25 cellular contexts compared by ENCODE assay signal in the genomic region with DNA sequence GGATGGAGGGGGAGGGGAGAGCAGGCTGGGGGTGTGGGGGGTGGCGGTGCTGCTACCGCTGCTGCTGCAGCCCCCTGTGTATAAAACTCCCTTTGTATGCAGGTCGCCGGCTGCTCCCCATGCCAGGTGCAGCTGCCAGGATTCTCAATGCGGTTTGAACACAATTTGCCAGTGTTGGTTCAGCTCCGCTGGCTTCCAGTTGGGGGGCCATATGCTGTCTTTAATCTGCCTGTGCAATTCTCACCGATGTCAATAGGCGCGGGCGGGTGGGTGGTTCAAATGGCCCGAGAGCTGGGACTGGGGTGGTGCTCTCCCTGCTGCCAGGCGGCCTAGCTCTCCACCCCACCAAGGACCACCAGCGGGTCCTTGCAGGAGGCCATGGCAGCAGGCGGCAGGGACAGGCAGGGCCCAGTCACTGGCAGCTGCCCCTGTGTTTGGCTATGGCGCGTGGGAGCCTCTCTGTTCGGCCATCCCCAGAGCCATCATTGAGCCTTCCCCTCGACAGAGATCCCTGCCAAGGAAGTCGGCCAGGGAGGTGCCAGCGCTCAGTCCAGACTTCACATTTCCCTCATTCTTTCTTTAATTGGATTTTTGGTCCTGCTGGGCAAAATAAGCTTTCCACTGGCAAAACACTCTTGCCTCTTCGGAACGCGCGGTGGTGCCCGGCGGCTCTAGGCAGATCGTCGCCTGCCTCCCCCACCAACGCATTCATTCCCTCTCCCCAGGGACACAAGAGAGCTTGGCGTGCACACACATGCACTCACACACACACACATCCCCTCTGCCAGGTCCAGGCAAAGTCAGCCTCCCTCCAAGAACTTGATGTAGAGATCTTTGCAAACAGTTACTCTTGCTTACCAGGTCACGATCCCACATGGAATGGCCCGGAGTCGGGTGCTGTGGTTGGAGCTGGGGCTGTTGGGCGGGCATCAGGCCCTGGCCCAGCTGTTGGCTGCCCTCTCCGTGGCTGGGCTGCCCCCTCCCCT.
DNase-seq lines count a peak whose midpoint lies in the region; ATAC-seq and TF ChIP-seq lines count a peak whose summit lies in the region.
"Had no signal": no experiment of that assay in that cellular context is flagged by ENCODE, and none has a peak within 500 bp of the region (broad histone marks: within the 10 kb centered on the region; RNA-seq: fewer than 3 reads in every experiment).

No MANE protein-coding gene starts in this region.

- H3K18ac ChIP-seq in H9 (ENCODE audit: insufficient read length, low read depth, low read length): no peak overlapping the region

- H3K4me3 ChIP-seq in BLaER1 treated with 17β-estradiol and CSF1 and Interleukin-3, amounts not matched to agents 10 nM and 100 nM: no peak overlapping the region
- H3K4me3 ChIP-seq: prostate gland, sigmoid colon, SK-N-MC, transverse colon had no signal

- no peaks in the 10 kb centered on the region for H3K36me3 ChIP-seq in BLaER1 treated with 17β-estradiol and CSF1 and Interleukin-3, amounts not matched to agents 10 nM and 100 nM
- H3K36me3 ChIP-seq: prostate gland, sigmoid colon, transverse colon had no signal

- H4K5ac ChIP-seq in H9 (ENCODE audit: insufficient read length, low read depth, low read length): no peak overlapping the region

- no peak overlapping the region for H3T11ph ChIP-seq in H9 (ENCODE audit: low read length)

- H2BK20ac ChIP-seq in H9 (ENCODE audit: low read depth, low read length, poor library complexity, severe bottlenecking): no peak overlapping the region

- no peaks in the 10 kb centered on the region; a peak in 1 of 22 replicates for H3K9me3 ChIP-seq in BLaER1 treated with 17β-estradiol and CSF1 and Interleukin-3, amounts not matched to agents 10 nM and 100 nM (replicated peaks in 1 of 11)
- no peaks in the 10 kb centered on the region for H3K9me3 ChIP-seq in H9 (ENCODE audit: control insufficient read depth, low read depth, low read length)
- H3K9me3 ChIP-seq: prostate gland, sigmoid colon, transverse colon had no signal

- DNase-seq in NCI-H146 treated with DMSO at 0.1 percent for 48 hours (lab: John Stamatoyannopoulos, UW; ENCODE audit: unreplicated experiment) (peak; percentile 8), NCI-H446 treated with DMSO at 0.1 percent for 48 hours (lab: John Stamatoyannopoulos, UW) (peak; percentile 79), fibroblast of gingiva (ENCODE audit: low read depth) (peak; percentile 12), H9 (no peak), NCI-H187 (lab: John Stamatoyannopoulos, UW) (no peak)
- no peak for DNase-seq in activated CD4-positive, alpha-beta T cell treated with anti-CD3 and anti-CD28 coated beads, Interleukin-2, amount 50 U/mL, for 48 hours
- DNase-seq: activated CD4-positive, alpha-beta T cell treated with anti-CD3 and anti-CD28 coated beads, Interleukin-2, amount 50 U/mL, for 1 hour; activated CD8-positive, alpha-beta memory T cell treated with anti-CD3 and anti-CD28 coated beads, Interleukin-2, amount 50 U/mL, for 48 hours; CD4-positive, CD25-positive, alpha-beta regulatory T cell; HFFc6; mammary epithelial cell; NCI-H187 treated with DMSO at 0.1 percent for 48 hours; NCI-H510A treated with DMSO at 0.1 percent for 48 hours; sigmoid colon; stimulated activated CD4-positive, alpha-beta T cell treated with anti-CD3 and anti-CD28 coated beads, Interleukin-15, amount 100 ng/mL, for 24 hours; stimulated activated naive CD8-positive, alpha-beta T cell treated with anti-CD3 and anti-CD28 coated beads, Interleukin-15, amount 100 ng/mL, for 72 hours; transverse colon had no signal

- no peak overlapping the region for H2BK15ac ChIP-seq in H9 (ENCODE audit: low read depth, low read length)

- no peaks in the 10 kb centered on the region for H3K79me2 ChIP-seq in H9 (ENCODE audit: insufficient read depth, low read length)

- TF ChIP-seq CTCF in H9 (conservative IDR thresholded peaks at IDR 0.05): no peak

- H2BK12ac ChIP-seq in H9 (ENCODE audit: insufficient read length, low read depth, low read length): no peak overlapping the region

- no peak overlapping the region for H3K23ac ChIP-seq in H9 (ENCODE audit: insufficient read length, low read depth, low read length)

- no peak overlapping the region for H2BK5ac ChIP-seq in H9 (ENCODE audit: insufficient read length, low read length)

- H3K79me1 ChIP-seq in H9 (ENCODE audit: insufficient read depth, low read depth, low read length, poor library complexity, severe bottlenecking): no peaks in the 10 kb centered on the region

- H2AFZ ChIP-seq in H9 (ENCODE audit: low read length): no peak overlapping the region

- peaks cover 0 to 3% (median 0%) of the 10 kb centered on the region in 3 experiments; a peak in 5 of 7 replicates for H3K36me3 Mint-ChIP-seq in H9 (ENCODE audit: insufficient read depth in 1 of 3, low read depth in 3 of 3)
- H3K36me3 Mint-ChIP-seq: activated naive CD4-positive, alpha-beta T cell treated with anti-CD3 and anti-CD28 coated beads, Interleukin-2, amount 50 U/mL, for 72 hours; CD4-positive, CD25-positive, alpha-beta regulatory T cell had no signal

- peaks cover 22 to 25% of the 10 kb centered on the region in 2 experiments for H3K4me1 Mint-ChIP-seq in H9
- H3K4me1 Mint-ChIP-seq: activated T-helper 17 cell treated with anti-CD3 and anti-CD28 coated beads, Interleukin-2, amount 50 U/mL, for 72 hours; CD4-positive, CD25-positive, alpha-beta regulatory T cell; central memory CD8-positive, alpha-beta T cell; stimulated activated naive CD8-positive, alpha-beta T cell treated with anti-CD3 and anti-CD28 coated beads, Interleukin-15, amount 100 ng/mL, for 72 hours had no signal

- peaks cover 55 to 71% of the 10 kb centered on the region in 2 experiments for H3K9me3 Mint-ChIP-seq in H9
- H3K9me3 Mint-ChIP-seq: activated naive CD4-positive, alpha-beta T cell treated with anti-CD3 and anti-CD28 coated beads, Interleukin-2, amount 50 U/mL, for 72 hours; activated T-helper 17 cell treated with anti-CD3 and anti-CD28 coated beads, Interleukin-2, amount 50 U/mL, for 72 hours; CD4-positive, CD25-positive, alpha-beta regulatory T cell; central memory CD8-positive, alpha-beta T cell; HFFc6; stimulated activated naive CD8-positive, alpha-beta T cell treated with anti-CD3 and anti-CD28 coated beads, Interleukin-15, amount 100 ng/mL, for 72 hours had no signal

- no peak for ATAC-seq in HG03520 (IDR thresholded peaks at IDR 0.05; ENCODE audit: unreplicated experiment)
- ATAC-seq: activated naive CD4-positive, alpha-beta T cell treated with anti-CD3 and anti-CD28 coated beads, Interleukin-2, amount 50 U/mL, for 72 hours; activated T-helper 17 cell treated with anti-CD3 and anti-CD28 coated beads, Interleukin-2, amount 50 U/mL, for 72 hours; stimulated activated naive CD8-positive, alpha-beta T cell treated with anti-CD3 and anti-CD28 coated beads, Interleukin-15, amount 100 ng/mL, for 72 hours had no signal

- no peak overlapping the region; the same call in 1 of the 2 replicates for H3K14ac ChIP-seq in H9 (ENCODE audit: insufficient read depth, low read length)

- H3K4me1 ChIP-seq in BLaER1 treated with 17β-estradiol and CSF1 and Interleukin-3, amounts not matched to agents 10 nM and 100 nM: peaks cover 0 to 59% (median 38%) of the 10 kb centered on the region in 10 experiments; a peak in 16 of 20 replicates
- H3K4me1 ChIP-seq in H9 (ENCODE audit: insufficient read depth, low read length): peaks cover 2% of the 10 kb centered on the region; the same call in 1 of the 2 replicates
- H3K4me1 ChIP-seq: prostate gland, sigmoid colon, transverse colon had no signal

- no peaks in the 10 kb centered on the region for H3K23me2 ChIP-seq in H9 (ENCODE audit: insufficient read length, low read depth, low read length, poor library complexity, severe bottlenecking)

- H2AK5ac ChIP-seq in H9 (ENCODE audit: insufficient read length, low read length): no peak overlapping the region

- no peak overlapping the region for H3K9ac ChIP-seq in BLaER1 treated with 17β-estradiol and CSF1 and Interleukin-3, amounts not matched to agents 10 nM and 100 nM
- no peak overlapping the region for H3K9ac ChIP-seq in H9 (ENCODE audit: extremely low read depth, insufficient read length, low read length)

- no peak overlapping the region for H4K91ac ChIP-seq in H9 (ENCODE audit: insufficient read length, low read depth, low read length)

- H3K27ac Mint-ChIP-seq in H9: no peak overlapping the region
- H3K27ac Mint-ChIP-seq: activated naive CD4-positive, alpha-beta T cell treated with anti-CD3 and anti-CD28 coated beads, Interleukin-2, amount 50 U/mL, for 72 hours; activated T-helper 17 cell treated with anti-CD3 and anti-CD28 coated beads, Interleukin-2, amount 50 U/mL, for 72 hours; HFFc6; stimulated activated naive CD8-positive, alpha-beta T cell treated with anti-CD3 and anti-CD28 coated beads, Interleukin-15, amount 100 ng/mL, for 72 hours had no signal

- no peak overlapping the region for H4K8ac ChIP-seq in H9 (replicated peaks; ENCODE audit: insufficient read length, low read depth, low read length)

- peak overlapping the region in 8 of 11 experiments; percentile 30 to 65 (median 54); a peak in 15 of 22 replicates for H3K4me2 ChIP-seq in BLaER1 treated with 17β-estradiol and CSF1 and Interleukin-3, amounts not matched to agents 10 nM and 100 nM
- H3K4me2 ChIP-seq in H9 (ENCODE audit: insufficient read depth, insufficient read length, low read length): no peak overlapping the region

- 0 out of 22 replicates have a peak overlapping the region, but pooled peaks of 1 of the 11 experiments have one; percentile 18 for H3K27ac ChIP-seq in BLaER1 treated with 17β-estradiol and CSF1 and Interleukin-3, amounts not matched to agents 10 nM and 100 nM
- no peak overlapping the region for H3K27ac ChIP-seq in H9 (ENCODE audit: insufficient read length, low read depth, low read length)
- H3K27ac ChIP-seq: prostate gland, RWPE1, sigmoid colon, SK-N-MC, transverse colon had no signal

- no peak overlapping the region for H3K4ac ChIP-seq in H9 (ENCODE audit: low read depth, low read length)

- H3K4me3 Mint-ChIP-seq in H9: no peak overlapping the region
- H3K4me3 Mint-ChIP-seq: activated T-helper 17 cell treated with anti-CD3 and anti-CD28 coated beads, Interleukin-2, amount 50 U/mL, for 72 hours; CD4-positive, CD25-positive, alpha-beta regulatory T cell; central memory CD8-positive, alpha-beta T cell; HFFc6; stimulated activated naive CD8-positive, alpha-beta T cell treated with anti-CD3 and anti-CD28 coated beads, Interleukin-15, amount 100 ng/mL, for 72 hours had no signal

- no peak overlapping the region for H3K56ac ChIP-seq in H9 (ENCODE audit: insufficient read length, low read depth, low read length)

- no peaks in the 10 kb centered on the region for H3K27me3 Mint-ChIP-seq in H9 (ENCODE audit: low read depth)
- H3K27me3 Mint-ChIP-seq: activated T-helper 17 cell treated with anti-CD3 and anti-CD28 coated beads, Interleukin-2, amount 50 U/mL, for 72 hours; CD4-positive, CD25-positive, alpha-beta regulatory T cell; central memory CD8-positive, alpha-beta T cell; stimulated activated naive CD8-positive, alpha-beta T cell treated with anti-CD3 and anti-CD28 coated beads, Interleukin-15, amount 100 ng/mL, for 72 hours had no signal

- H2BK120ac ChIP-seq in H9 (ENCODE audit: low read depth, low read length, poor library complexity, severe bottlenecking): no peak overlapping the region

- WGBS in H9 (ENCODE audit: extremely low coverage, insufficient read length, low lambda C conversion rate): no CpG with 5 or more reads among the region's 35 CpGs

- H4K20me1 ChIP-seq in BLaER1 treated with 17β-estradiol and CSF1 and Interleukin-3, amounts not matched to agents 10 nM and 100 nM: no peaks in the 10 kb centered on the region
- no peaks in the 10 kb centered on the region for H4K20me1 ChIP-seq in H9 (ENCODE audit: control insufficient read depth, insufficient read depth, insufficient read length)

- peaks cover 0 to 20% (median 0%) of the 10 kb centered on the region in 11 experiments; a peak in 6 of 22 replicates for H3K27me3 ChIP-seq in BLaER1 treated with 17β-estradiol and CSF1 and Interleukin-3, amounts not matched to agents 10 nM and 100 nM
- H3K27me3 ChIP-seq in H9 (ENCODE audit: insufficient read depth, low read length): peaks cover 1% of the 10 kb centered on the region; the same call in 1 of the 2 replicates
- H3K27me3 ChIP-seq: transverse colon had no signal

Comparison
In these comparisons a context has a peak if more than half of its experiments do, and no peak if none do; other contexts are left out.
1. DNase-seq: peak in NCI-H146 treated with DMSO at 0.1 percent for 48 hours (single experiment), NCI-H446 treated with DMSO at 0.1 percent for 48 hours (single experiment) and fibroblast of gingiva (single experiment); none in H9 (single experiment), activated CD4-positive, alpha-beta T cell treated with anti-CD3 and anti-CD28 coated beads, Interleukin-2, amount 50 U/mL, for 48 hours (0 of 2) and NCI-H187 (0 of 2).